Comparison of ENCODE assay signal across 21 cellular contexts in the genomic region with DNA sequence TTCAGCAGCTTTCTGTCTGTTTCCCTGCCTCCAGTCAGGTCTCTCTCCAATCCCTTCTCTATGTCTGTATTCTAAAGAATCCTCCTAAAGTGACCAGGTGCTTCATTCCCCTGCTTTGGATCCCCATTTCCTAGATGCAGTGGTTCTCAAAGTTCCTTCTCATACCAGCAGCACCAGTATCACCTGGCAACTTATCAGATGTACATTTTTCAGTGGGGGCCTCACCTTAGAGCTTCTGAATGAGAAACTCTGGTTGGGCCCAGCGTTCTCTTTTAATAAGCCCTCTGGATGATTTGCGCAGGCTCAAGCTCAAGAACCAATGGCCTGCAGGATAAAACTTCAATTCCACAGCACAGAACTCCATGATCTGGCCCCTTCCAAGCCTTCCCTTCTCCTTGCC. TPM values are rescaled to one million over a fixed set of nuclear protein-coding genes. Genes with fewer than 3 reads are reported as not detected.
"Had no signal": no experiment of that assay in that cellular context is flagged by ENCODE, and none has a peak within 500 bp of the region (broad histone marks: within the 10 kb centered on the region; RNA-seq: fewer than 3 reads in every experiment).

No MANE protein-coding gene starts in this region.

- H3K4me1 ChIP-seq: SJSA1 had no signal

- ATAC-seq: Panc1, PC-3, Right ventricle myocardium inferior had no signal

- DNase-seq: KBM-7, NCI-H1092, NCI-H1105 treated with DMSO at 0.1 percent for 48 hours, NCI-H1417 treated with DMSO at 0.1 percent for 48 hours, NCI-H146, NCI-H187, NCI-H2029, NCI-H2081 treated with DMSO at 0.1 percent for 48 hours, NCI-H2171, NCI-H226, NCI-H446, NCI-H510A, NCI-H524 treated with DMSO at 0.1 percent for 48 hours, NCI-H774, PC-3, SHP77 treated with DMSO at 0.1 percent for 48 hours had no signal

- H3K27me3 ChIP-seq: SJSA1 had no signal

- H3K27ac ChIP-seq: SJSA1, SK-N-MC had no signal

- H3K4me3 ChIP-seq: SJSA1, SK-N-MC had no signal

- H3K9me3 ChIP-seq: SJSA1 had no signal

RNA-seq across cellular contexts. Expression of a gene that starts 25.4 kb away (rescaled TPM):
- total RNA-seq: HT-29, SJSA1 had no signal
